ENCODE assay signal across 15 cellular contexts in genomic region chr5:90680831-90681420, GRCh38.
DNase-seq lines count a peak whose midpoint lies in the region; ATAC-seq and TF ChIP-seq lines count a peak whose summit lies in the region.
"Had no signal": no experiment of that assay in that cellular context is flagged by ENCODE, and none has a peak within 500 bp of the region (broad histone marks: within the 10 kb centered on the region; RNA-seq: fewer than 3 reads in every experiment).

No MANE protein-coding gene starts in this region.

- no peaks in the 10 kb centered on the region for H3K79me1 ChIP-seq in H9 (ENCODE audit: insufficient read depth, low read depth, low read length, poor library complexity, severe bottlenecking)

- H3K27ac Mint-ChIP-seq in H9: peak overlapping the region in 2 of 3 experiments; percentile 58 to 78; a peak in 1 of 7 replicates
- no peak overlapping the region for H3K27ac Mint-ChIP-seq in endodermal cell
- no peak overlapping the region for H3K27ac Mint-ChIP-seq in T-helper 17 cell
- H3K27ac Mint-ChIP-seq: CD4-positive, alpha-beta memory T cell; IgD-negative memory B cell had no signal

- H3K4me2 ChIP-seq in H9 (ENCODE audit: insufficient read depth, insufficient read length, low read length): no peak overlapping the region

- H3K9me3 ChIP-seq in H9 (ENCODE audit: control insufficient read depth, low read depth, low read length) (peaks cover 3% of the 10 kb centered on the region), endodermal cell (ENCODE audit: control insufficient read depth, low read length) (no peaks in the 10 kb centered on the region), T-helper 17 cell (ENCODE audit: control insufficient read depth, low read length, poor library complexity, severe bottlenecking) (no peaks in the 10 kb centered on the region)
- H3K9me3 ChIP-seq: BE2C had no signal

- H2BK15ac ChIP-seq in H9 (ENCODE audit: low read depth, low read length): no peak overlapping the region

- no peak overlapping the region for H3K4ac ChIP-seq in H9 (ENCODE audit: low read depth, low read length)

- H3K36me3 ChIP-seq in endodermal cell (ENCODE audit: control insufficient read depth, insufficient read depth, low read length): peaks cover 19% of the 10 kb centered on the region
- H3K36me3 ChIP-seq: BE2C had no signal

- H3K36me3 Mint-ChIP-seq in H9 (ENCODE audit: insufficient read depth in 1 of 3, low read depth in 3 of 3) (peaks cover 27 to 35% (median 33%) of the 10 kb centered on the region in 3 experiments), endodermal cell (ENCODE audit: low read depth) (peaks cover 46% of the 10 kb centered on the region), T-helper 17 cell (ENCODE audit: low read depth) (no peaks in the 10 kb centered on the region)
- H3K36me3 Mint-ChIP-seq: CD4-positive, alpha-beta memory T cell; IgD-negative memory B cell had no signal

- H4K5ac ChIP-seq in H9 (ENCODE audit: insufficient read length, low read depth, low read length): no peak overlapping the region

- H3K4me1 Mint-ChIP-seq in H9: no peaks in the 10 kb centered on the region
- H3K4me1 Mint-ChIP-seq in endodermal cell: no peaks in the 10 kb centered on the region
- no peaks in the 10 kb centered on the region for H3K4me1 Mint-ChIP-seq in T-helper 17 cell
- H3K4me1 Mint-ChIP-seq: CD4-positive, alpha-beta memory T cell; IgD-negative memory B cell had no signal

- no peak overlapping the region for H2AK5ac ChIP-seq in H9 (ENCODE audit: insufficient read length, low read length)

- H3K27me3 ChIP-seq in H9 (ENCODE audit: insufficient read depth, low read length) (no peaks in the 10 kb centered on the region), endodermal cell (ENCODE audit: control insufficient read depth, insufficient read depth, low read length, poor library complexity, severe bottlenecking) (no peaks in the 10 kb centered on the region)
- H3K27me3 ChIP-seq: BE2C had no signal

- no peak overlapping the region for H3K4me3 Mint-ChIP-seq in H9
- H3K4me3 Mint-ChIP-seq in endodermal cell: no peak overlapping the region
- no peak overlapping the region for H3K4me3 Mint-ChIP-seq in T-helper 17 cell
- H3K4me3 Mint-ChIP-seq: CD4-positive, alpha-beta memory T cell; IgD-negative memory B cell had no signal

- H3T11ph ChIP-seq in H9 (ENCODE audit: low read length): no peak overlapping the region

- TF ChIP-seq CTCF in H9 (conservative IDR thresholded peaks at IDR 0.05) (no peak), endodermal cell (conservative IDR thresholded peaks at IDR 0.05) (no peak)

- no peak overlapping the region for H4K91ac ChIP-seq in H9 (ENCODE audit: insufficient read length, low read depth, low read length)

- H3K27ac ChIP-seq in H9 (ENCODE audit: insufficient read length, low read depth, low read length): no peak overlapping the region
- H3K27ac ChIP-seq in endodermal cell (ENCODE audit: low read depth, low read length): peak overlapping the region; percentile 10
- H3K27ac ChIP-seq: C4-2B had no signal

- no peak overlapping the region for H3K23ac ChIP-seq in H9 (ENCODE audit: insufficient read length, low read depth, low read length)

- H3K9me3 Mint-ChIP-seq in H9 (peaks cover 0 to 4% of the 10 kb centered on the region in 2 experiments; a peak in 2 of 5 replicates), endodermal cell (peaks cover 5% of the 10 kb centered on the region)

- WGBS in H9 (ENCODE audit: extremely low coverage, insufficient read length, low lambda C conversion rate): no CpG with 5 or more reads among the region's 6 CpGs
- 90 to 97% methylated on average over 5 to 6 of the region's 6 CpGs for WGBS in endodermal cell (ENCODE audit: insufficient coverage in 1 of 2, insufficient read length in 1 of 2), 2 experiments

- DNase-seq in H9 (no peak), astrocyte of the hippocampus (ENCODE audit: low read depth, low spot score) (peak; percentile 11), endodermal cell (no peak), NCI-H1092 treated with DMSO at 0.1 percent for 48 hours (lab: John Stamatoyannopoulos, UW) (no peak), NCI-H1092 (lab: John Stamatoyannopoulos, UW) (no peak), T-helper 17 cell (no peak)
- DNase-seq: BE2C; CD4-positive, alpha-beta memory T cell; COR-L47; DMS153; DMS79 treated with DMSO at 0.1 percent for 48 hours; EL had no signal

- H4K20me1 ChIP-seq in H9 (ENCODE audit: control insufficient read depth, insufficient read depth, insufficient read length): no peaks in the 10 kb centered on the region

- H3K79me2 ChIP-seq in H9 (ENCODE audit: insufficient read depth, low read length): no peaks in the 10 kb centered on the region; the same call in 1 of the 2 replicates

- H4K8ac ChIP-seq in H9 (replicated peaks; ENCODE audit: insufficient read length, low read depth, low read length): no peak overlapping the region

- no peaks in the 10 kb centered on the region for H3K23me2 ChIP-seq in H9 (ENCODE audit: insufficient read length, low read depth, low read length, poor library complexity, severe bottlenecking)

- no peak overlapping the region for H2BK12ac ChIP-seq in H9 (ENCODE audit: insufficient read length, low read depth, low read length)

- H3K9ac ChIP-seq in H9 (ENCODE audit: extremely low read depth, insufficient read length, low read length) (no peak overlapping the region), endodermal cell (ENCODE audit: extremely low read depth, low read length, poor library complexity, severe bottlenecking) (no peak overlapping the region)

- H3K4me1 ChIP-seq in H9 (ENCODE audit: insufficient read depth, low read length) (no peaks in the 10 kb centered on the region), endodermal cell (ENCODE audit: control insufficient read depth, insufficient read depth, low read length) (no peaks in the 10 kb centered on the region)
- H3K4me1 ChIP-seq: BE2C had no signal

- no peak overlapping the region for H3K56ac ChIP-seq in H9 (ENCODE audit: insufficient read length, low read depth, low read length)

- H3K18ac ChIP-seq in H9 (ENCODE audit: insufficient read length, low read depth, low read length): no peak overlapping the region

- no peak overlapping the region for H2BK120ac ChIP-seq in H9 (ENCODE audit: low read depth, low read length, poor library complexity, severe bottlenecking)

- no peak for ATAC-seq in HG02798 (IDR thresholded peaks at IDR 0.05; ENCODE audit: poor library complexity, unreplicated experiment)
- no peak for ATAC-seq in T-helper 17 cell

- no peak overlapping the region for H2AFZ ChIP-seq in H9 (ENCODE audit: low read length)

- H3K27me3 Mint-ChIP-seq in H9 (ENCODE audit: low read depth): no peaks in the 10 kb centered on the region
- H3K27me3 Mint-ChIP-seq in endodermal cell (ENCODE audit: insufficient read depth): no peaks in the 10 kb centered on the region
- H3K27me3 Mint-ChIP-seq in T-helper 17 cell: no peaks in the 10 kb centered on the region
- H3K27me3 Mint-ChIP-seq: CD4-positive, alpha-beta memory T cell; IgD-negative memory B cell had no signal

- H2BK20ac ChIP-seq in H9 (ENCODE audit: low read depth, low read length, poor library complexity, severe bottlenecking): no peak overlapping the region

- H2BK5ac ChIP-seq in H9 (ENCODE audit: insufficient read length, low read length): no peak overlapping the region

- no peak overlapping the region for H3K14ac ChIP-seq in H9 (ENCODE audit: insufficient read depth, low read length)

- H3K4me3 ChIP-seq in endodermal cell (ENCODE audit: low read length): no peak overlapping the region

Comparison
In these comparisons a context has a peak if more than half of its experiments do, and no peak if none do; other contexts are left out.
1. H3K27ac Mint-ChIP-seq: peak in H9 (2 of 3); none in endodermal cell (single experiment) and T-helper 17 cell (single experiment).